8 cellular contexts compared by ENCODE assay signal in genomic region chr13:27079421-27079958, GRCh38.
DNase-seq lines count a peak whose midpoint lies in the region; ATAC-seq and TF ChIP-seq lines count a peak whose summit lies in the region.

No MANE protein-coding gene starts in this region.

- H3K4me1 ChIP-seq in psoas muscle = peaks cover 10% of the 10 kb centered on the region

- no peak overlapping the region for H3K4me3 ChIP-seq in fibroblast of the aortic adventitia (ENCODE audit: low read depth, low read length)
- H3K4me3 ChIP-seq in psoas muscle = no peak overlapping the region

- no peak for TF ChIP-seq CTCF in fibroblast of the aortic adventitia (IDR thresholded peaks at IDR 0.05; ENCODE audit: insufficient read depth, low read length)
- TF ChIP-seq CTCF in psoas muscle (IDR thresholded peaks at IDR 0.05) = no peak

- no peaks in the 10 kb centered on the region for H3K9me3 ChIP-seq in psoas muscle

- peaks cover 0 to 11% of the 10 kb centered on the region in 2 donors for H3K36me3 ChIP-seq in psoas muscle (ENCODE audit: insufficient read depth in 1 of 2, low read depth in 1 of 2)

- peak in 3 of 4 donors; percentile 19 to 68 (median 52) for ATAC-seq in psoas muscle
- no peak for ATAC-seq in HG03025 (IDR thresholded peaks at IDR 0.05; ENCODE audit: low FRiP score, unreplicated experiment)

- no peaks in the 10 kb centered on the region for H3K27me3 ChIP-seq in psoas muscle (ENCODE audit: insufficient read depth in 3 of 3, low read length in 2 of 3)

- intact Hi-C loops in psoas muscle (cut with DNase I) = no loop called here
- intact Hi-C loops in head of caudate nucleus (cut with DNase I) = no loop called here

- DNase-seq in GM04503 (ENCODE audit: low read depth) (peak; percentile 71), RPMI7951 (ENCODE audit: low read depth) (peak; percentile 72), fibroblast of the aortic adventitia (ENCODE audit: low read depth) (peak; percentile 55), psoas muscle (no peak), C1 segment of cervical spinal cord (lab: John Stamatoyannopoulos, UW) (no peak), ureter (ENCODE audit: low spot score) (no peak), head of caudate nucleus (no peak)

- 73 to 79% (median 76%) methylated on average over 3 of the region's 3 CpGs for WGBS in psoas muscle, 3 donors

- no peak overlapping the region for H3K27ac ChIP-seq in psoas muscle

Comparison
In these comparisons a context has a peak if more than half of its experiments do, and no peak if none do; other contexts are left out.
1. DNase-seq: peak in GM04503 (single experiment), RPMI7951 (single experiment) and fibroblast of the aortic adventitia (single experiment); none in psoas muscle (0 of 2), C1 segment of cervical spinal cord (0 of 14), ureter (single experiment) and head of caudate nucleus (0 of 42).